2 cellular contexts compared by ENCODE assay signal in the genomic region with DNA sequence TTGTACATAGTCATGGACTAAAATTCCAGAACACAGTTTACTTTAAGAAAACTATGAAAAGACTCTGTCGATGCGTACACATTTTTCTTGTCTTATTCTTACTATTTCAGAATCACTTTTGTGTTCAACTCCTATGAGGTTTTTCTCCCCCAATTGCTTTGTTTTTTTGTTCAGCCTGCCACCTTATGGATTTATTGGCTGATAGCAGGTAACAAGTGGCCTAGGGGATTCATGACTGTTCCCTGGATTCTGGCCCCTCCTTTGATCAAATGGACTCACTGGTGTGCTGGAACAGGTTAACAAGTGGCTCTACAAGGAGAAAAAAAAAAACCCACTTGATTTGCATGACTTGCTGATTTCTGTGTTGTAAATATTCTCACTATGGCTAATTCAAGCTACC.
TF ChIP-seq lines count a peak whose summit lies in the region.

No MANE protein-coding gene starts in this region.

TF ChIP-seq in SK-N-SH, 30 proteins besides CTCF, POLR2A, EP300 and RAD21 (continued from another document):
- TF ChIP-seq, protein P1, sequence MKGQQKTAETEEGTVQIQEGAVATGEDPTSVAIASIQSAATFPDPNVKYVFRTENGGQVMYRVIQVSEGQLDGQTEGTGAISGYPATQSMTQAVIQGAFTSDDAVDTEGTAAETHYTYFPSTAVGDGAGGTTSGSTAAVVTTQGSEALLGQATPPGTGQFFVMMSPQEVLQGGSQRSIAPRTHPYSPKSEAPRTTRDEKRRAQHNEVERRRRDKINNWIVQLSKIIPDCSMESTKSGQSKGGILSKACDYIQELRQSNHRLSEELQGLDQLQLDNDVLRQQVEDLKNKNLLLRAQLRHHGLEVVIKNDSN (IDR thresholded peaks at IDR 0.05; ENCODE audit: borderline replicate concordance, low read depth) = no peak
- TF ChIP-seq, protein P2, sequence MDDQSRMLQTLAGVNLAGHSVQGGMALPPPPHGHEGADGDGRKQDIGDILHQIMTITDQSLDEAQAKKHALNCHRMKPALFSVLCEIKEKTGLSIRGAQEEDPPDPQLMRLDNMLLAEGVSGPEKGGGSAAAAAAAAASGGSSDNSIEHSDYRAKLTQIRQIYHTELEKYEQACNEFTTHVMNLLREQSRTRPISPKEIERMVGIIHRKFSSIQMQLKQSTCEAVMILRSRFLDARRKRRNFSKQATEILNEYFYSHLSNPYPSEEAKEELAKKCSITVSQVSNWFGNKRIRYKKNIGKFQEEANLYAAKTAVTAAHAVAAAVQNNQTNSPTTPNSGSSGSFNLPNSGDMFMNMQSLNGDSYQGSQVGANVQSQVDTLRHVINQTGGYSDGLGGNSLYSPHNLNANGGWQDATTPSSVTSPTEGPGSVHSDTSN (IDR thresholded peaks at IDR 0.05) = no peak
- TF ChIP-seq, protein P3, sequence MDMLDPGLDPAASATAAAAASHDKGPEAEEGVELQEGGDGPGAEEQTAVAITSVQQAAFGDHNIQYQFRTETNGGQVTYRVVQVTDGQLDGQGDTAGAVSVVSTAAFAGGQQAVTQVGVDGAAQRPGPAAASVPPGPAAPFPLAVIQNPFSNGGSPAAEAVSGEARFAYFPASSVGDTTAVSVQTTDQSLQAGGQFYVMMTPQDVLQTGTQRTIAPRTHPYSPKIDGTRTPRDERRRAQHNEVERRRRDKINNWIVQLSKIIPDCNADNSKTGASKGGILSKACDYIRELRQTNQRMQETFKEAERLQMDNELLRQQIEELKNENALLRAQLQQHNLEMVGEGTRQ (IDR thresholded peaks at IDR 0.05; ENCODE audit: borderline replicate concordance, low read depth, low read length) = no peak
- TF ChIP-seq POLR2AphosphoS5 (IDR thresholded peaks at IDR 0.05; ENCODE audit: low read depth, low read length) (no peak), FOXJ3 (CRISPR knock-in tag; IDR thresholded peaks at IDR 0.05) (no peak), RXRA (IDR thresholded peaks at IDR 0.05; ENCODE audit: borderline replicate concordance, low read depth) (no peak), ELF1 (IDR thresholded peaks at IDR 0.05) (no peak), MEF2A (IDR thresholded peaks at IDR 0.05; ENCODE audit: borderline replicate concordance, low read depth) (no peak), YY1 (IDR thresholded peaks at IDR 0.05; ENCODE audit: low read depth) (no peak), TEAD4 (IDR thresholded peaks at IDR 0.05; ENCODE audit: borderline replicate concordance, insufficient read depth) (no peak)

TF ChIP-seq in SK-N-SH treated with all-trans-retinoic acid at 6 μM for 48 hours, 23 proteins besides CTCF, POLR2A, EP300 and RAD21 (continued from another document):
- TF ChIP-seq, protein P4, sequence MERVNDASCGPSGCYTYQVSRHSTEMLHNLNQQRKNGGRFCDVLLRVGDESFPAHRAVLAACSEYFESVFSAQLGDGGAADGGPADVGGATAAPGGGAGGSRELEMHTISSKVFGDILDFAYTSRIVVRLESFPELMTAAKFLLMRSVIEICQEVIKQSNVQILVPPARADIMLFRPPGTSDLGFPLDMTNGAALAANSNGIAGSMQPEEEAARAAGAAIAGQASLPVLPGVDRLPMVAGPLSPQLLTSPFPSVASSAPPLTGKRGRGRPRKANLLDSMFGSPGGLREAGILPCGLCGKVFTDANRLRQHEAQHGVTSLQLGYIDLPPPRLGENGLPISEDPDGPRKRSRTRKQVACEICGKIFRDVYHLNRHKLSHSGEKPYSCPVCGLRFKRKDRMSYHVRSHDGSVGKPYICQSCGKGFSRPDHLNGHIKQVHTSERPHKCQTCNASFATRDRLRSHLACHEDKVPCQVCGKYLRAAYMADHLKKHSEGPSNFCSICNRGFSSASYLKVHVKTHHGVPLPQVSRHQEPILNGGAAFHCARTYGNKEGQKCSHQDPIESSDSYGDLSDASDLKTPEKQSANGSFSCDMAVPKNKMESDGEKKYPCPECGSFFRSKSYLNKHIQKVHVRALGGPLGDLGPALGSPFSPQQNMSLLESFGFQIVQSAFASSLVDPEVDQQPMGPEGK (CRISPR knock-in tag; IDR thresholded peaks at IDR 0.05; ENCODE audit: borderline replicate concordance) = no peak
- TF ChIP-seq OSR1 (CRISPR knock-in tag; IDR thresholded peaks at IDR 0.05) (no peak), ARNTL (CRISPR knock-in tag; IDR thresholded peaks at IDR 0.05; ENCODE audit: borderline replicate concordance, low read depth) (no peak), CSDC2 (CRISPR knock-in tag; IDR thresholded peaks at IDR 0.05) (no peak), ZNF70 (CRISPR knock-in tag; IDR thresholded peaks at IDR 0.05) (no peak), ISL1 (CRISPR knock-in tag; IDR thresholded peaks at IDR 0.05) (no peak), ESRRG (CRISPR knock-in tag; IDR thresholded peaks at IDR 0.05) (no peak), BACH2 (CRISPR knock-in tag; IDR thresholded peaks at IDR 0.05; ENCODE audit: borderline replicate concordance) (no peak), TOX (CRISPR knock-in tag; IDR thresholded peaks at IDR 0.05; ENCODE audit: borderline replicate concordance) (no peak), ZFP3 (CRISPR knock-in tag; IDR thresholded peaks at IDR 0.05) (no peak), PPARA (CRISPR knock-in tag; IDR thresholded peaks at IDR 0.05; ENCODE audit: borderline replicate concordance) (no peak), ZNF8 (CRISPR knock-in tag; IDR thresholded peaks at IDR 0.05) (no peak), ZNF565 (CRISPR knock-in tag; conservative IDR thresholded peaks at IDR 0.05; ENCODE audit: low read depth) (no peak), SNAI2 (CRISPR knock-in tag; IDR thresholded peaks at IDR 0.05) (no peak)
- TF ChIP-seq, protein P5, sequence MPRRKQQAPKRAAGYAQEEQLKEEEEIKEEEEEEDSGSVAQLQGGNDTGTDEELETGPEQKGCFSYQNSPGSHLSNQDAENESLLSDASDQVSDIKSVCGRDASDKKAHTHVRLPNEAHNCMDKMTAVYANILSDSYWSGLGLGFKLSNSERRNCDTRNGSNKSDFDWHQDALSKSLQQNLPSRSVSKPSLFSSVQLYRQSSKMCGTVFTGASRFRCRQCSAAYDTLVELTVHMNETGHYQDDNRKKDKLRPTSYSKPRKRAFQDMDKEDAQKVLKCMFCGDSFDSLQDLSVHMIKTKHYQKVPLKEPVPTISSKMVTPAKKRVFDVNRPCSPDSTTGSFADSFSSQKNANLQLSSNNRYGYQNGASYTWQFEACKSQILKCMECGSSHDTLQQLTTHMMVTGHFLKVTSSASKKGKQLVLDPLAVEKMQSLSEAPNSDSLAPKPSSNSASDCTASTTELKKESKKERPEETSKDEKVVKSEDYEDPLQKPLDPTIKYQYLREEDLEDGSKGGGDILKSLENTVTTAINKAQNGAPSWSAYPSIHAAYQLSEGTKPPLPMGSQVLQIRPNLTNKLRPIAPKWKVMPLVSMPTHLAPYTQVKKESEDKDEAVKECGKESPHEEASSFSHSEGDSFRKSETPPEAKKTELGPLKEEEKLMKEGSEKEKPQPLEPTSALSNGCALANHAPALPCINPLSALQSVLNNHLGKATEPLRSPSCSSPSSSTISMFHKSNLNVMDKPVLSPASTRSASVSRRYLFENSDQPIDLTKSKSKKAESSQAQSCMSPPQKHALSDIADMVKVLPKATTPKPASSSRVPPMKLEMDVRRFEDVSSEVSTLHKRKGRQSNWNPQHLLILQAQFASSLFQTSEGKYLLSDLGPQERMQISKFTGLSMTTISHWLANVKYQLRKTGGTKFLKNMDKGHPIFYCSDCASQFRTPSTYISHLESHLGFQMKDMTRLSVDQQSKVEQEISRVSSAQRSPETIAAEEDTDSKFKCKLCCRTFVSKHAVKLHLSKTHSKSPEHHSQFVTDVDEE (CRISPR knock-in tag; IDR thresholded peaks at IDR 0.05) = no peak
- TF ChIP-seq, protein P6, sequence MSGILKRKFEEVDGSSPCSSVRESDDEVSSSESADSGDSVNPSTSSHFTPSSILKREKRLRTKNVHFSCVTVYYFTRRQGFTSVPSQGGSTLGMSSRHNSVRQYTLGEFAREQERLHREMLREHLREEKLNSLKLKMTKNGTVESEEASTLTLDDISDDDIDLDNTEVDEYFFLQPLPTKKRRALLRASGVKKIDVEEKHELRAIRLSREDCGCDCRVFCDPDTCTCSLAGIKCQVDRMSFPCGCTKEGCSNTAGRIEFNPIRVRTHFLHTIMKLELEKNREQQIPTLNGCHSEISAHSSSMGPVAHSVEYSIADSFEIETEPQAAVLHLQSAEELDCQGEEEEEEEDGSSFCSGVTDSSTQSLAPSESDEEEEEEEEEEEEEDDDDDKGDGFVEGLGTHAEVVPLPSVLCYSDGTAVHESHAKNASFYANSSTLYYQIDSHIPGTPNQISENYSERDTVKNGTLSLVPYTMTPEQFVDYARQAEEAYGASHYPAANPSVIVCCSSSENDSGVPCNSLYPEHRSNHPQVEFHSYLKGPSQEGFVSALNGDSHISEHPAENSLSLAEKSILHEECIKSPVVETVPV (CRISPR knock-in tag; IDR thresholded peaks at IDR 0.05) = no peak
- TF ChIP-seq, protein P7, sequence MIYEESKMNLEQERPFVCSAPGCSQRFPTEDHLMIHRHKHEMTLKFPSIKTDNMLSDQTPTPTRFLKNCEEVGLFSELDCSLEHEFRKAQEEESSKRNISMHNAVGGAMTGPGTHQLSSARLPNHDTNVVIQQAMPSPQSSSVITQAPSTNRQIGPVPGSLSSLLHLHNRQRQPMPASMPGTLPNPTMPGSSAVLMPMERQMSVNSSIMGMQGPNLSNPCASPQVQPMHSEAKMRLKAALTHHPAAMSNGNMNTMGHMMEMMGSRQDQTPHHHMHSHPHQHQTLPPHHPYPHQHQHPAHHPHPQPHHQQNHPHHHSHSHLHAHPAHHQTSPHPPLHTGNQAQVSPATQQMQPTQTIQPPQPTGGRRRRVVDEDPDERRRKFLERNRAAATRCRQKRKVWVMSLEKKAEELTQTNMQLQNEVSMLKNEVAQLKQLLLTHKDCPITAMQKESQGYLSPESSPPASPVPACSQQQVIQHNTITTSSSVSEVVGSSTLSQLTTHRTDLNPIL (CRISPR knock-in tag; IDR thresholded peaks at IDR 0.05; ENCODE audit: low read depth) = no peak
TF ChIP-seq in SK-N-SH treated with all-trans-retinoic acid at 6 μM for 48 hours: peak in this region for 0.
